24 cellular contexts compared by ENCODE assay signal in genomic region chr4:31298737-31299136, GRCh38.
DNase-seq lines count a peak whose midpoint lies in the region; ATAC-seq, FAIRE-seq and TF ChIP-seq lines count a peak whose summit lies in the region.
"Had no signal": no experiment of that assay in that cellular context is flagged by ENCODE, and none has a peak within 500 bp of the region (broad histone marks: within the 10 kb centered on the region; RNA-seq: fewer than 3 reads in every experiment).

No MANE protein-coding gene starts in this region.

- no peak overlapping the region for H4K91ac ChIP-seq in IMR-90 (ENCODE audit: insufficient read depth, low read depth, low read length)

- no peak for TF ChIP-seq POLR2A in HepG2 (IDR thresholded peaks at IDR 0.05; ENCODE audit: insufficient read depth in 1 of 2, low read depth in 2 of 2, low read length in 2 of 2)
- no peak for TF ChIP-seq POLR2A in right lobe of liver (IDR thresholded peaks at IDR 0.05)
- no peak for TF ChIP-seq POLR2A in IMR-90 (IDR thresholded peaks at IDR 0.05; ENCODE audit: low read depth, low read length)

- no peak overlapping the region for H4K5ac ChIP-seq in IMR-90 (ENCODE audit: low read depth, low read length)

- CTCF ChIA-PET in HepG2 (lab: Yijun Ruan, JAX; ENCODE audit: low intra/inter-chr PET ratio, low total read pairs), result no interaction called here
- CTCF ChIA-PET in IMR-90 (lab: Yijun Ruan, JAX), result interaction anchor here (0.6 kb wide), 1 partner anchor 35 kb away, joined by 3 read pairs; no protein-coding TSS in a partner anchor

- H3K9me1 ChIP-seq in IMR-90 (ENCODE audit: insufficient read depth, low read length), result no peaks in the 10 kb centered on the region

- H3K36me3 ChIP-seq in HepG2 (replicated peaks in 1 of 2; ENCODE audit: control insufficient read depth in 1 of 2, insufficient read depth in 2 of 2, low read length in 2 of 2) (no peaks in the 10 kb centered on the region), right lobe of liver (no peaks in the 10 kb centered on the region), IMR-90 (ENCODE audit: control insufficient read depth, insufficient read depth, low read length) (no peaks in the 10 kb centered on the region)
- H3K36me3 ChIP-seq: BE2C, BLaER1 had no signal

- 4% methylated on average over 1 of the region's 1 CpG for WGBS in HepG2 (ENCODE audit: low lambda C conversion rate)
- WGBS in right lobe of liver (ENCODE audit: insufficient coverage, low coverage, low lambda C conversion rate, missing lambda C conversion rate), result 33% methylated on average over 1 of the region's 1 CpG
- WGBS in IMR-90 (ENCODE audit: extremely low coverage in 2 of 2, insufficient read length in 1 of 2), 2 experiments, result no CpG with 5 or more reads among the region's 1 CpG

- POLR2A ChIA-PET in HepG2 (lab: Yijun Ruan, JAX), result no interaction called here
- POLR2A ChIA-PET in IMR-90 (lab: Charles Lee; ENCODE audit: unreplicated experiment), result no interaction called here

- TF ChIP-seq EP300 in HepG2 (IDR thresholded peaks at IDR 0.05; ENCODE audit: low read depth in 2 of 2, low read length in 2 of 2) (no peak), HepG2 (CRISPR knock-in tag; IDR thresholded peaks at IDR 0.05; ENCODE audit: borderline replicate concordance) (no peak)

- H3K9me3 ChIP-seq in HepG2 (ENCODE audit: low read length) (peaks cover 53% of the 10 kb centered on the region), right lobe of liver (no peaks in the 10 kb centered on the region), IMR-90 (ENCODE audit: control insufficient read depth, insufficient read depth, low read length) (no peaks in the 10 kb centered on the region)
- H3K9me3 ChIP-seq: BE2C, BLaER1 had no signal

- no peak overlapping the region for H2AFZ ChIP-seq in HepG2 (ENCODE audit: low read length)
- no peak overlapping the region for H2AFZ ChIP-seq in IMR-90 (replicated peaks; ENCODE audit: low read length, poor library complexity)

- H3K27me3 ChIP-seq in HepG2 (ENCODE audit: control insufficient read depth in 1 of 2, insufficient read depth in 2 of 2, low read length in 2 of 2) (no peaks in the 10 kb centered on the region), right lobe of liver (no peaks in the 10 kb centered on the region), IMR-90 (ENCODE audit: control insufficient read depth, insufficient read depth, low read length) (no peaks in the 10 kb centered on the region)
- H3K27me3 ChIP-seq: BE2C, BLaER1 had no signal

- TF ChIP-seq CTCF in HepG2 (CRISPR knock-in tag; IDR thresholded peaks at IDR 0.05) (no peak), right lobe of liver (IDR thresholded peaks at IDR 0.05) (no peak), IMR-90 (conservative IDR thresholded peaks at IDR 0.05; ENCODE audit: low read depth, low read length) (no peak)

- H2BK120ac ChIP-seq in IMR-90 (ENCODE audit: low read depth, low read length), result no peak overlapping the region

- H4K20me1 ChIP-seq in HepG2 (ENCODE audit: insufficient read depth, low read length) (no peaks in the 10 kb centered on the region), IMR-90 (ENCODE audit: insufficient read depth, low read length) (no peaks in the 10 kb centered on the region)
- H4K20me1 ChIP-seq: BLaER1 had no signal

- no peak overlapping the region for H2AK9ac ChIP-seq in IMR-90 (replicated peaks; ENCODE audit: low read depth, low read length, poor library complexity)

- no peak for ATAC-seq in HepG2
- ATAC-seq in right lobe of liver, result no peak
- no peak for ATAC-seq in IMR-90 (ENCODE audit: low read depth)
- ATAC-seq: GM12878 had no signal

- H3K79me1 ChIP-seq in IMR-90 (ENCODE audit: low read depth in 1 of 2, low read length in 2 of 2), result no peaks in the 10 kb centered on the region

- no peak overlapping the region for H4K8ac ChIP-seq in IMR-90 (ENCODE audit: low read depth in 2 of 2, low read length in 2 of 2)

- no peak overlapping the region for H3K56ac ChIP-seq in IMR-90 (ENCODE audit: extremely low read depth, insufficient read depth, low read length)

- no peak overlapping the region for H2BK20ac ChIP-seq in IMR-90 (ENCODE audit: low read depth, low read length)

- H2AK5ac ChIP-seq in IMR-90 (ENCODE audit: low read depth, low read length), result no peak overlapping the region

- no peaks in the 10 kb centered on the region for H3K79me2 ChIP-seq in HepG2 (ENCODE audit: insufficient read depth, low read length)

- no peak for TF ChIP-seq RAD21 in HepG2 (CRISPR knock-in tag; IDR thresholded peaks at IDR 0.05)
- no peak for TF ChIP-seq RAD21 in IMR-90 (IDR thresholded peaks at IDR 0.05; ENCODE audit: low read length)

- FAIRE-seq in HepG2 (lab: Jason Lieb, UNC), result no peak
- FAIRE-seq: GM12878, GM12892, GM18507 had no signal

- no peak for DNase-seq in HepG2 (ENCODE audit: low spot score)
- DNase-seq in right lobe of liver, result no peak
- no peak for DNase-seq in IMR-90
- no peak for DNase-seq in activated CD4-positive, alpha-beta T cell treated with anti-CD3 and anti-CD28 coated beads for 4 hours
- DNase-seq in NCI-H510A treated with DMSO at 0.1 percent for 48 hours (lab: John Stamatoyannopoulos, UW), result no peak
- DNase-seq: ACHN; C1 segment of cervical spinal cord; CD4-positive, alpha-beta memory T cell; CD4-positive, CD25-positive, alpha-beta regulatory T cell; CD8-positive, alpha-beta memory T cell; COR-L47; DMS 273 treated with DMSO at 0.1 percent for 48 hours; DMS153; DMS53; DMS79; DND-41; EL; GDM1 had no signal

- no peak overlapping the region for H3K4ac ChIP-seq in IMR-90 (ENCODE audit: low read depth, low read length)

- no peak overlapping the region for H2BK5ac ChIP-seq in IMR-90 (ENCODE audit: low read depth, low read length, poor library complexity, severe bottlenecking)

- no peaks in the 10 kb centered on the region for H3K4me1 ChIP-seq in HepG2 (ENCODE audit: insufficient read depth, low read length)
- H3K4me1 ChIP-seq in right lobe of liver, result no peaks in the 10 kb centered on the region
- no peaks in the 10 kb centered on the region for H3K4me1 ChIP-seq in IMR-90 (ENCODE audit: control insufficient read depth, insufficient read depth, low read length)
- H3K4me1 ChIP-seq: BLaER1 had no signal

- H3K4me3 ChIP-seq in HepG2 (replicated peaks in 1 of 3; ENCODE audit: insufficient read depth in 1 of 3, low read depth in 2 of 3, low read length in 3 of 3) (no peak overlapping the region), right lobe of liver (no peak overlapping the region), IMR-90 (ENCODE audit: insufficient read depth, low read depth, low read length) (no peak overlapping the region)
- H3K4me3 ChIP-seq: BLaER1, GM12878 had no signal

- H3K18ac ChIP-seq in IMR-90 (ENCODE audit: low read depth, low read length), result no peak overlapping the region

- H3K14ac ChIP-seq in IMR-90 (replicated peaks; ENCODE audit: low read depth, low read length), result no peak overlapping the region

- no peak overlapping the region for H2BK15ac ChIP-seq in IMR-90 (ENCODE audit: low read depth, low read length)

- H3K27ac ChIP-seq in HepG2 (ENCODE audit: extremely low read length, insufficient read depth, low read length) (no peak overlapping the region), right lobe of liver (no peak overlapping the region), IMR-90 (ENCODE audit: insufficient read depth, low read length) (no peak overlapping the region)
- H3K27ac ChIP-seq: 22Rv1, BLaER1 had no signal

- H3K9ac ChIP-seq in HepG2 (ENCODE audit: insufficient read depth, low read depth, low read length) (no peak overlapping the region), IMR-90 (ENCODE audit: low read depth, low read length) (no peak overlapping the region)
- H3K9ac ChIP-seq: BLaER1 had no signal

- in situ Hi-C loops in HepG2 (cut with HindIII; ENCODE audit: extremely low pct_ligation_motif_present, low pct_unique_long_range_greater_than_20kb) (no loop called here), IMR-90 (cut with MboI; ENCODE audit: low sequenced_read_pairs) (no loop called here)

- H3K4me2 ChIP-seq in HepG2 (ENCODE audit: low read depth, low read length) (no peak overlapping the region), IMR-90 (ENCODE audit: low read depth, low read length) (no peak overlapping the region)
- H3K4me2 ChIP-seq: BLaER1 had no signal

- no TSS peak for BruUV-seq in HepG2 (replicated peaks; lab: Mats Ljungman, UMichigan)
- no TSS peak for BruUV-seq in IMR-90 (replicated peaks; lab: Mats Ljungman, UMichigan)

- H3K23ac ChIP-seq in IMR-90 (ENCODE audit: low read depth, low read length), result no peak overlapping the region

- dilution Hi-C loops in IMR-90 (cut with HindIII; ENCODE audit: low sequenced_read_pairs, unreplicated experiment), result no loop called here

- intact Hi-C loops in HepG2 (cut with micrococcal nuclease; ENCODE audit: unreplicated experiment) (no loop called here), right lobe of liver (cut with DNase I) (no loop called here), IMR-90 (cut with micrococcal nuclease) (no loop called here)

TF ChIP-seq in HepG2, 621 proteins besides CTCF, POLR2A, EP300 and RAD21:
- TF ChIP-seq MAFK (conservative IDR thresholded peaks at IDR 0.05 in 1 of 2, IDR thresholded peaks at IDR 0.05 in 1 of 2; ENCODE audit: low read length in 2 of 2), result peak; percentile 44 to 77; a peak in 3 of 4 replicates
- no peak for TF ChIP-seq CHCHD3 (CRISPR knock-in tag; IDR thresholded peaks at IDR 0.05)
- peak; percentile 73 for TF ChIP-seq MAFF (IDR thresholded peaks at IDR 0.05; ENCODE audit: low read depth, low read length)

TF ChIP-seq in IMR-90, 13 proteins besides CTCF, POLR2A, EP300 and RAD21:
- TF ChIP-seq MAFK (IDR thresholded peaks at IDR 0.05; ENCODE audit: low read depth, low read length), result peak; percentile 66
- no peak for TF ChIP-seq USF2 (IDR thresholded peaks at IDR 0.05; ENCODE audit: low read depth, low read length)
